ENCODE assay signal across 14 cellular contexts in the genomic region with DNA sequence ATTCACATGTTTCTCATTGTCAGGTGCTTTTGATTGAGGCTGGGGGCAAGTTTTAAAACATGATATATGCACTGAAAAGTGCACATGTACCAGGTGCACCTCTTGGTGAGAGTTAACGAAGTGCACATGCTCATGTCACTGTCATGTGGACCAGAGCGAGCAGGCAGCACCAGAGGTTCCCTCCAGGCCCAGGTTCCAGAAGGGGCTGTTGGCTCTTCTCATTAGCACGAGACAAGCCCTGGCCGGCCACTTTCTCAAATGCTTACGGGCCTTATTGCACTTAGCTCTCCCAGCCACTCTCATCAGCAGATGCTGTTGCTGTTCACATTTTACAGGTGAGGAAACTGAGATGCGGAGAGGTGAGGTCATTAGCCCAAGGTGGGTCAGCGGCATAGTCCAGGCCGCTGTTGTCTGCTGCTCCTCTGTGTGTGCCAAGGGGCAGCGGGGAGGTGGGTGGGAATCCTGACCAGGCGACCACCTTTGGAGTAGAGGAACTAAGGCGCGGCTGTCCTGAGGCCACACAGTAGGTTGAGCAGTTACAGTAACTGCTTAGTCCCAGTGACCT.
"Had no signal": no experiment of that assay in that cellular context is flagged by ENCODE, and none has a peak within 500 bp of the region (broad histone marks: within the 10 kb centered on the region; RNA-seq: fewer than 3 reads in every experiment).

No MANE protein-coding gene starts in this region.

- H3K4me3 ChIP-seq: colonic mucosa, heart left ventricle, SJCRH30, transverse colon had no signal

- H3K4me1 ChIP-seq: colonic mucosa, SJCRH30 had no signal

- ATAC-seq: heart left ventricle, left lobe of liver had no signal

- H3K27ac Mint-ChIP-seq: nephron had no signal

- H3K9me3 ChIP-seq: colonic mucosa, heart left ventricle, SJCRH30, transverse colon had no signal

- H3K27ac ChIP-seq: colonic mucosa, heart left ventricle, SJCRH30, transverse colon had no signal

- DNase-seq: activated CD4-positive, alpha-beta memory T cell treated with anti-CD3 and anti-CD28 coated beads, Interleukin-2, amount 10 ng/mL, durations not matched to agents 7 days and 5 days; activated CD4-positive, alpha-beta T cell treated with anti-CD3 and anti-CD28 coated beads for 1 hour; activated gamma-delta T cell treated with Interleukin-2 at 50 U/mL for 16 hours; colonic mucosa; heart left ventricle; islet precursor cell; mammary epithelial cell; SJCRH30; stimulated activated CD4-positive, alpha-beta T cell treated with anti-CD3 and anti-CD28 coated beads, Interleukin-4, amount 100 ng/mL, for 4 hours; T-helper 9 cell; transverse colon had no signal

- FAIRE-seq: frontal cortex had no signal

- H3K4me3 Mint-ChIP-seq: activated CD4-positive, alpha-beta memory T cell treated with anti-CD3 and anti-CD28 coated beads, Interleukin-2, amount 10 ng/mL, durations not matched to agents 7 days and 5 days; nephron had no signal

- H3K9me3 Mint-ChIP-seq: activated CD4-positive, alpha-beta memory T cell treated with anti-CD3 and anti-CD28 coated beads, Interleukin-2, amount 10 ng/mL, durations not matched to agents 7 days and 5 days; nephron had no signal

- H3K27me3 ChIP-seq: colonic mucosa, heart left ventricle, SJCRH30, transverse colon had no signal

- H3K27me3 Mint-ChIP-seq: activated CD4-positive, alpha-beta memory T cell treated with anti-CD3 and anti-CD28 coated beads, Interleukin-2, amount 10 ng/mL, durations not matched to agents 7 days and 5 days had no signal

- H3K36me3 ChIP-seq: colonic mucosa, SJCRH30 had no signal

- H3K4me1 Mint-ChIP-seq: nephron had no signal
